Comparison of ENCODE assay signal across 8 cellular contexts in genomic region chr17:31550389-31551056, GRCh38.
DNase-seq lines count a peak whose midpoint lies in the region; ATAC-seq, FAIRE-seq and TF ChIP-seq lines count a peak whose summit lies in the region.

No MANE protein-coding gene starts in this region.

- H3K9ac ChIP-seq in PC-3 (ENCODE audit: low read length) (peak overlapping the region; percentile 35; the same call in 1 of the 2 replicates), H1 (replicated peaks in 1 of 4; ENCODE audit: extremely low read depth in 1 of 4, low read depth in 3 of 4, low read length in 3 of 4) (peak overlapping the region in 1 of 4 experiments; percentile 43; a peak in 1 of 7 replicates)

- peak overlapping the region; percentile 8; the same call in 1 of the 2 replicates for H4K8ac ChIP-seq in H1 (ENCODE audit: extremely low read depth, insufficient read depth, low read length)

- no peak for TF ChIP-seq RAD21 in H1 (IDR thresholded peaks at IDR 0.05 in 1 of 2, conservative IDR thresholded peaks at IDR 0.05 in 1 of 2; ENCODE audit: low read depth in 2 of 2, low read length in 2 of 2)

- H3K27ac ChIP-seq in PC-3 (ENCODE audit: low read length) (no peak overlapping the region), H1 (ENCODE audit: low read depth, low read length) (no peak overlapping the region), osteoblast (ENCODE audit: low read depth, low read length) (peak overlapping the region; percentile 36)

- 0 out of 2 replicates have a peak overlapping the region, but pooled peaks have one; percentile 48 for H2BK20ac ChIP-seq in H1 (ENCODE audit: low read length)

- no peak for TF ChIP-seq POLR2A in H1 (IDR thresholded peaks at IDR 0.05; ENCODE audit: control extremely low read depth in 1 of 2, low read depth in 2 of 2, low read length in 2 of 2)

- H3K23me2 ChIP-seq in H1 (ENCODE audit: low read depth, low read length) = peaks cover 9% of the 10 kb centered on the region; the same call in 1 of the 2 replicates

- no peak overlapping the region for H3K56ac ChIP-seq in H1 (replicated peaks; ENCODE audit: insufficient read length, low read depth, low read length)

- BruUV-seq in PC-3 (replicated peaks; lab: Mats Ljungman, UMichigan) = no TSS peak

- H3K4me1 ChIP-seq in PC-3 (ENCODE audit: insufficient read depth, low read length) (peaks cover 3% of the 10 kb centered on the region; the same call in 1 of the 2 replicates), H1 (replicated peaks in 1 of 4; ENCODE audit: control insufficient read depth in 3 of 4, insufficient read depth in 4 of 4, low read length in 3 of 4) (no peaks in the 10 kb centered on the region), osteoblast (ENCODE audit: insufficient read depth, low read length) (peaks cover 4% of the 10 kb centered on the region)

- no peak overlapping the region for H2BK12ac ChIP-seq in H1 (ENCODE audit: low read depth, low read length)

- H2BK15ac ChIP-seq in H1 (ENCODE audit: low read length) = no peak overlapping the region

- no peak overlapping the region for H2AK5ac ChIP-seq in H1 (ENCODE audit: low read depth, low read length)

- H3K4me2 ChIP-seq in PC-3 (ENCODE audit: low read length) (peak overlapping the region; percentile 85), H1 (ENCODE audit: insufficient read depth in 1 of 2, low read depth in 2 of 2, low read length in 2 of 2) (peak overlapping the region; percentile 71 to 80), osteoblast (ENCODE audit: insufficient read depth, low read length) (peak overlapping the region; percentile 81)

- no peaks in the 10 kb centered on the region for H3K9me2 ChIP-seq in PC-3 (replicated peaks; ENCODE audit: low read length)

- H3K4me3 ChIP-seq in PC-3 (ENCODE audit: low read length) = peak overlapping the region; percentile 68
- peak overlapping the region; percentile 53 to 91 (median 70) for H3K4me3 ChIP-seq in H1 (ENCODE audit: extremely low read depth in 1 of 4, insufficient read depth in 2 of 4, low read depth in 3 of 4, low read length in 4 of 4)
- H3K4me3 ChIP-seq in osteoblast (ENCODE audit: insufficient read depth, low read length) = peak overlapping the region; percentile 96

- no peak overlapping the region for H4K91ac ChIP-seq in H1 (replicated peaks; ENCODE audit: insufficient read length, low read length)

- no peak overlapping the region for H3K4ac ChIP-seq in H1 (replicated peaks; ENCODE audit: insufficient read length, low read depth, low read length)

- ATAC-seq in PC-3 = no peak; the same call in 1 of the 2 replicates

- no peaks in the 10 kb centered on the region for H3K9me3 ChIP-seq in PC-3 (ENCODE audit: low read length)
- H3K9me3 ChIP-seq in H1 (ENCODE audit: insufficient read depth in 2 of 2, low read depth in 1 of 2, low read length in 1 of 2) = no peaks in the 10 kb centered on the region
- H3K9me3 ChIP-seq in osteoblast (ENCODE audit: low read depth, low read length) = no peaks in the 10 kb centered on the region

- DNase-seq in NCI-H510A treated with DMSO at 0.1 percent for 48 hours (lab: John Stamatoyannopoulos, UW) = peak; percentile 65
- no peak for DNase-seq in NCI-H510A (lab: John Stamatoyannopoulos, UW)
- no peak for DNase-seq in PC-3
- DNase-seq in H1 (ENCODE audit: low read depth in 1 of 2, low spot score in 2 of 2) = no peak
- DNase-seq in osteoblast (ENCODE audit: insufficient read length, low spot score, missing footprints) = no peak
- no peak for DNase-seq in GDM1 (lab: John Stamatoyannopoulos, UW)
- no peak for DNase-seq in NCI-H128 (lab: John Stamatoyannopoulos, UW; ENCODE audit: unreplicated experiment)
- no peak for DNase-seq in HK-2 (ENCODE audit: unreplicated experiment)

- no peaks in the 10 kb centered on the region for H4K20me1 ChIP-seq in PC-3 (ENCODE audit: low read length)
- no peaks in the 10 kb centered on the region for H4K20me1 ChIP-seq in H1 (replicated peaks in 1 of 2; ENCODE audit: control insufficient read depth in 1 of 2, insufficient read depth in 2 of 2, low read length in 2 of 2)
- H4K20me1 ChIP-seq in osteoblast (ENCODE audit: insufficient read depth, low read length) = no peaks in the 10 kb centered on the region

- peak overlapping the region; percentile 89 for H2AFZ ChIP-seq in PC-3 (ENCODE audit: low read length)
- H2AFZ ChIP-seq in H1 (ENCODE audit: low read length) = peak overlapping the region; percentile 43
- peak overlapping the region; percentile 79 for H2AFZ ChIP-seq in osteoblast (ENCODE audit: low read length)

- H3K79me2 ChIP-seq in PC-3 (ENCODE audit: low read length) (no peaks in the 10 kb centered on the region), H1 (ENCODE audit: control insufficient read depth in 1 of 2, insufficient read depth in 2 of 2, low read length in 2 of 2) (no peaks in the 10 kb centered on the region), osteoblast (ENCODE audit: insufficient read depth, low read length) (no peaks in the 10 kb centered on the region)

- CTCF ChIA-PET in PC-3 (lab: Charles Lee) = no interaction called here
- CTCF ChIA-PET in H1 (lab: Charles Lee; ENCODE audit: partially characterized antibody) = interaction anchor here (0.6 to 1.2 kb wide), 3 partner anchors 291 to 1245 kb away, joined by 3 to 4 read pairs (median 3); no protein-coding TSS in a partner anchor

- POLR2A ChIA-PET in PC-3 (lab: Charles Lee; ENCODE audit: unreplicated experiment) (no interaction called here), H1 (lab: Charles Lee; ENCODE audit: partially characterized antibody) (no interaction called here)

- no peak overlapping the region for H2BK5ac ChIP-seq in H1 (ENCODE audit: low read depth, low read length)

- FAIRE-seq in H1 (lab: Jason Lieb, UNC) = no peak

- no peak for TF ChIP-seq EP300 in H1 (IDR thresholded peaks at IDR 0.05; ENCODE audit: borderline replicate concordance in 1 of 2, low read depth in 2 of 2, low read length in 2 of 2)

- no peaks in the 10 kb centered on the region for H3K79me1 ChIP-seq in H1 (ENCODE audit: low read depth, low read length)

- H3F3A ChIP-seq in PC-3 (ENCODE audit: low read length, unreplicated experiment) = no peaks in the 10 kb centered on the region

- H3K36me3 ChIP-seq in PC-3 (ENCODE audit: low read depth, low read length) = no peaks in the 10 kb centered on the region
- no peaks in the 10 kb centered on the region; a peak in 1 of 8 replicates for H3K36me3 ChIP-seq in H1 (ENCODE audit: control insufficient read depth in 2 of 4, insufficient read depth in 4 of 4, low read length in 3 of 4)
- no peaks in the 10 kb centered on the region for H3K36me3 ChIP-seq in osteoblast (ENCODE audit: insufficient read depth, low read length)

- WGBS in H1 (ENCODE audit: extremely low coverage in 1 of 2, insufficient coverage in 1 of 2, insufficient read length in 1 of 2, insufficient replicate concordance in 2 of 2, low coverage in 1 of 2, low lambda C conversion rate in 2 of 2, missing lambda C conversion rate in 1 of 2), 2 experiments = 21% methylated on average over 17 of the region's 17 CpGs; no CpG with 5 or more reads in 1 of the 2 experiments

- no peak overlapping the region for H2BK120ac ChIP-seq in H1 (replicated peaks; ENCODE audit: low read depth, low read length)

- TF ChIP-seq CTCF in PC-3 (conservative IDR thresholded peaks at IDR 0.05; ENCODE audit: low read depth, low read length) (no peak), H1 (IDR thresholded peaks at IDR 0.05; ENCODE audit: control extremely low read depth in 1 of 3, insufficient read depth in 1 of 3, low read depth in 1 of 3, low read length in 3 of 3) (no peak), osteoblast (IDR thresholded peaks at IDR 0.05; ENCODE audit: extremely low read depth, low read depth, low read length) (no peak)

- no peaks in the 10 kb centered on the region for H3K27me3 ChIP-seq in PC-3 (ENCODE audit: low read length)
- H3K27me3 ChIP-seq in H1 (replicated peaks in 1 of 4; ENCODE audit: control insufficient read depth in 3 of 4, extremely low read depth in 1 of 4, insufficient read depth in 3 of 4, low read length in 3 of 4) = peaks cover 0 to 31% (median 11%) of the 10 kb centered on the region in 4 experiments; a peak in 6 of 7 replicates
- H3K27me3 ChIP-seq in osteoblast (ENCODE audit: insufficient read depth, low read length) = no peaks in the 10 kb centered on the region

- no peak overlapping the region for H3K14ac ChIP-seq in H1 (ENCODE audit: insufficient read length)

- intact Hi-C loops in PC-3 (cut with micrococcal nuclease) = no loop called here

- H3K23ac ChIP-seq in H1 (ENCODE audit: insufficient read length) = no peak overlapping the region

- no peak overlapping the region for H3K18ac ChIP-seq in H1 (ENCODE audit: extremely low read depth, low read length)

- H4K5ac ChIP-seq in H1 (ENCODE audit: insufficient read length, low read depth, low read length) = no peak overlapping the region

TF ChIP-seq in H1, 55 proteins besides CTCF, POLR2A, EP300 and RAD21 (continues in another document):
- TF ChIP-seq FOSL1 (IDR thresholded peaks at IDR 0.05; ENCODE audit: insufficient read depth, low read depth, low read length) (no peak), JUN (IDR thresholded peaks at IDR 0.05; ENCODE audit: low read depth, low read length) (no peak), JUND (IDR thresholded peaks at IDR 0.05; ENCODE audit: low read length) (no peak), SIN3A (conservative IDR thresholded peaks at IDR 0.05 in 1 of 2, IDR thresholded peaks at IDR 0.05 in 1 of 2; ENCODE audit: low read depth in 1 of 2, low read length in 2 of 2) (0 out of 4 replicates have a peak, but pooled peaks of 1 of the 2 experiments have one; percentile 18), TEAD4 (IDR thresholded peaks at IDR 0.05; ENCODE audit: low read depth, low read length) (no peak), KDM1A (IDR thresholded peaks at IDR 0.05; ENCODE audit: borderline replicate concordance, low read length) (peak; percentile 72; the same call in 1 of the 2 replicates), SP1 (IDR thresholded peaks at IDR 0.05; ENCODE audit: low read depth, low read length) (no peak), ATF3 (IDR thresholded peaks at IDR 0.05; ENCODE audit: insufficient read depth, low read depth, low read length) (no peak), GABPA (IDR thresholded peaks at IDR 0.05; ENCODE audit: borderline replicate concordance, insufficient read depth, low read length) (no peak), MAX (IDR thresholded peaks at IDR 0.05) (no peak), RNF2 (IDR thresholded peaks at IDR 0.05; ENCODE audit: borderline replicate concordance, low read depth, low read length, missing control alignments, poor library complexity, severe bottlenecking) (no peak), SUZ12 (IDR thresholded peaks at IDR 0.05; ENCODE audit: low read length) (no peak), EZH2 (IDR thresholded peaks at IDR 0.05; ENCODE audit: low read depth, low read length, severe bottlenecking) (peak; percentile 7), CHD1 (IDR thresholded peaks at IDR 0.05; ENCODE audit: low read depth, low read length) (no peak)
